In the genomic region with DNA sequence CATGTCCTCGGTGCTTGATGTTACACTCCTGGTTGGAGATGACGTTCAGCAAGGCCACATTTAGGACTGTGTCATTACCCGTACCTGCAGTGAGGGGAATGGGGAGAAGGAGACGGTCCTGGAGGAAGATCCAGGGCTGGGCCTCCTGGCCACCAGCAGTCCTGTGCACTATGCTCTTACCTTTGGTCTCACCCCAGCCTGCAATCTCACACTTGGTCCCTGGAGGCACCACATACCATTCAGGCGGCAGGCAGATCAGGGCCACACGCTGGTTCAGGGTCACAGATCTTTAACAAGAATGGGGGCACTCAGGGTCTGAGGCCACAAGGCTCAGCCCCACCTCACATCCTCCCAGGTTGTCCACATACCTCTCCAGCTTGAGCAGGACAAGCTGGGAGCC, we compare ENCODE assay signal across 8 cellular contexts. TPM values are rescaled to one million over a fixed set of nuclear protein-coding genes. Genes with fewer than 3 reads are reported as not detected.
"Had no signal": no experiment of that assay in that cellular context is flagged by ENCODE, and none has a peak within 500 bp of the region (broad histone marks: within the 10 kb centered on the region; RNA-seq: fewer than 3 reads in every experiment).

No MANE protein-coding gene starts in this region.

RNA-seq across cellular contexts. Expression of a gene that starts 17.3 kb away (rescaled TPM):
- polyA plus RNA-seq: esophagus, heart left ventricle, hepatocyte, mammary epithelial cell, neural cell, ovary, spleen, urinary bladder had no signal
